Comparison of ENCODE assay signal across 14 cellular contexts in the genomic region with DNA sequence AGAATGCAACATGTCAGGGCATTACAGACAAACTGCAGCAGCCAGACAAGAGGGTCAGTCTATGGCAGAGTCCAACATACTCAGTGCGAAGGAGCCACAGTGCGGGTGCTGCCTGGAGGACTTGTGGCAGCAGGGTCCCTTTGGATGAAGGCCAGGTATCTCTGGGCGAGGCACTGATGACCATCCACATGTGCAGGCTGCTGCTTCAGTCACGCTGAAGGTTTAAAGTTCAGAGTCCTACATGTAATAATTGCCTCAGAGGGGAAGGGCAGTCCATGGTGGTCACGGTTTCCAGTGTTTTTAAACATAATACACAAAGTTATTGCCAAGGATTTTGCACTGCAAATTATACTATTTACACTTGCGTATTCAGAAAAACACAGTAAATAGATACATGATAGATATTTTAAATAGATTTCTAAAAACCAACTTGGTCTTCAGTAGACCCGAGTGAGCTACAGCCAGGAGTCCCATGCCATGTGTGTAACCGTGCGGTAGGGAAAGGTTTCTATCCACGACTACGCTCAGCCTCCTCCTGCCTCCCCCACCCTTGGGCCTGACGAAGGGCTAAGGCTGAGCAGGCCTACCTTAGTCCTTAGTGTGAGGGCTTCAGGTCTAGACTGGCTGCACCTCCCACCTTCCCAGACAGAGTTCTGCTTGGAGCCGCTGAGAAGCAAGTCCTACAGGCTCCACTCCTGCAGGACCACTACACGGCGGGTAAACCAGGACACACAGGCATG.
"Had no signal": no experiment of that assay in that cellular context is flagged by ENCODE, and none has a peak within 500 bp of the region (broad histone marks: within the 10 kb centered on the region; RNA-seq: fewer than 3 reads in every experiment).

No MANE protein-coding gene starts in this region.

- H3K4me3 Mint-ChIP-seq: activated CD4-positive, alpha-beta T cell treated with anti-CD3 and anti-CD28 coated beads, Interleukin-2, amount 10 ng/mL, durations not matched to agents 7 days and 5 days; activated T-cell treated with anti-CD3 and anti-CD28 coated beads, Interleukin-2, amount 50 U/mL, for 24 hours; natural killer cell; stimulated activated naive CD8-positive, alpha-beta T cell treated with anti-CD3 and anti-CD28 coated beads, Interleukin-15, amount 100 ng/mL, for 72 hours had no signal

- H3K4me2 ChIP-seq: SK-N-SH had no signal

- ATAC-seq: heart left ventricle; left ventricle myocardium superior; natural killer cell; stimulated activated naive CD8-positive, alpha-beta T cell treated with anti-CD3 and anti-CD28 coated beads, Interleukin-15, amount 100 ng/mL, for 72 hours had no signal

- H3K27me3 Mint-ChIP-seq: activated CD4-positive, alpha-beta T cell treated with anti-CD3 and anti-CD28 coated beads, Interleukin-2, amount 10 ng/mL, durations not matched to agents 7 days and 5 days; activated T-cell treated with anti-CD3 and anti-CD28 coated beads, Interleukin-2, amount 50 U/mL, for 24 hours; stimulated activated naive CD8-positive, alpha-beta T cell treated with anti-CD3 and anti-CD28 coated beads, Interleukin-15, amount 100 ng/mL, for 72 hours had no signal

- H3K9me3 Mint-ChIP-seq: activated CD4-positive, alpha-beta T cell treated with anti-CD3 and anti-CD28 coated beads, Interleukin-2, amount 10 ng/mL, durations not matched to agents 7 days and 5 days; activated T-cell treated with anti-CD3 and anti-CD28 coated beads, Interleukin-2, amount 50 U/mL, for 24 hours; natural killer cell; stimulated activated naive CD8-positive, alpha-beta T cell treated with anti-CD3 and anti-CD28 coated beads, Interleukin-15, amount 100 ng/mL, for 72 hours had no signal

- H3K4me1 ChIP-seq: ascending aorta, testis had no signal

- H3K9ac ChIP-seq: SK-N-SH had no signal

- H3K9me3 ChIP-seq: ascending aorta, heart left ventricle, SK-N-SH, testis had no signal

- DNase-seq: activated CD4-positive, alpha-beta T cell treated with anti-CD3 and anti-CD28 coated beads, Interleukin-2, amount 10 ng/mL, durations not matched to agents 7 days and 5 days; activated effector memory CD4-positive, alpha-beta T cell treated with anti-CD3 and anti-CD28 coated beads, Interleukin-2, amount 50 U/mL, for 16 hours; activated T-cell treated with anti-CD3 and anti-CD28 coated beads, Interleukin-2, amount 50 U/mL, for 24 hours; heart left ventricle; left ventricle myocardium superior; midbrain; natural killer cell; nucleus accumbens; SK-N-SH; stimulated activated CD4-positive, alpha-beta T cell treated with anti-CD3 and anti-CD28 coated beads, Interleukin-4, amount 100 ng/mL, for 1 hour; stimulated activated CD8-positive, alpha-beta memory T cell treated with anti-CD3 and anti-CD28 coated beads, Interleukin-4, amount 100 ng/mL, for 48 hours; stimulated activated naive CD8-positive, alpha-beta T cell treated with anti-CD3 and anti-CD28 coated beads, Interleukin-15, amount 100 ng/mL, for 72 hours; testis had no signal

- H3K27ac Mint-ChIP-seq: activated CD4-positive, alpha-beta T cell treated with anti-CD3 and anti-CD28 coated beads, Interleukin-2, amount 10 ng/mL, durations not matched to agents 7 days and 5 days; natural killer cell had no signal

- H3K27ac ChIP-seq: ascending aorta, heart left ventricle, testis had no signal

- H3K4me3 ChIP-seq: ascending aorta, heart left ventricle, testis had no signal

- H3K27me3 ChIP-seq: ascending aorta, heart left ventricle, testis had no signal
